1 cellular context compared by ENCODE assay signal in genomic region chr9:128098017-128098935, GRCh38.
A peak's percentile ranks its signal among the peaks of the same experiment; 100 is the strongest.
TF ChIP-seq lines count a peak whose summit lies in the region.

No MANE protein-coding gene starts in this region.

TF ChIP-seq in WTC11, 78 proteins besides CTCF, POLR2A, EP300 and RAD21 (continued from another document):
- TF ChIP-seq GABPB1 (CRISPR knock-in tag; IDR thresholded peaks at IDR 0.05), result peak; percentile 60; the same call in 1 of the 2 replicates
- TF ChIP-seq TEAD4 (CRISPR knock-in tag; IDR thresholded peaks at IDR 0.05), result peak; percentile 31; the same call in 1 of the 2 replicates
- TF ChIP-seq TEAD1 (CRISPR knock-in tag; IDR thresholded peaks at IDR 0.05), result peak; percentile 64
- no peak for TF ChIP-seq GRHL2 (CRISPR knock-in tag; IDR thresholded peaks at IDR 0.05; ENCODE audit: insufficient replicate concordance, severe bottlenecking)
- TF ChIP-seq AFF4 (CRISPR knock-in tag; IDR thresholded peaks at IDR 0.05; ENCODE audit: borderline replicate concordance), result 0 out of 2 replicates have a peak, but pooled peaks have one; percentile 71
- TF ChIP-seq ARID4B (CRISPR knock-in tag; IDR thresholded peaks at IDR 0.05; ENCODE audit: borderline replicate concordance), result peak; percentile 70; the same call in 1 of the 2 replicates
- peak; percentile 20; the same call in 1 of the 2 replicates for TF ChIP-seq AR (CRISPR knock-in tag; IDR thresholded peaks at IDR 0.05)
- TF ChIP-seq ZMAT4 (CRISPR knock-in tag; IDR thresholded peaks at IDR 0.05), result no peak
- TF ChIP-seq MYBL2 (CRISPR knock-in tag; IDR thresholded peaks at IDR 0.05), result no peak
- no peak for TF ChIP-seq USF2 (CRISPR knock-in tag; IDR thresholded peaks at IDR 0.05)
- no peak for TF ChIP-seq PREB (CRISPR knock-in tag; IDR thresholded peaks at IDR 0.05; ENCODE audit: borderline replicate concordance)
- TF ChIP-seq NFATC4 (CRISPR knock-in tag; IDR thresholded peaks at IDR 0.05), result peak; percentile 6; the same call in 1 of the 2 replicates
- TF ChIP-seq ZNF281 (CRISPR knock-in tag; IDR thresholded peaks at IDR 0.05), result 0 out of 2 replicates have a peak, but pooled peaks have one; percentile 40
- peak; percentile 53 for TF ChIP-seq NFYB (CRISPR knock-in tag; conservative IDR thresholded peaks at IDR 0.05; ENCODE audit: low read depth)
- no peak for TF ChIP-seq MXD4 (CRISPR knock-in tag; IDR thresholded peaks at IDR 0.05; ENCODE audit: borderline replicate concordance)
- 0 out of 2 replicates have a peak, but pooled peaks have one; percentile 34 for TF ChIP-seq CREM (CRISPR knock-in tag; IDR thresholded peaks at IDR 0.05)
